Comparison of ENCODE assay signal across 10 cellular contexts in the genomic region with DNA sequence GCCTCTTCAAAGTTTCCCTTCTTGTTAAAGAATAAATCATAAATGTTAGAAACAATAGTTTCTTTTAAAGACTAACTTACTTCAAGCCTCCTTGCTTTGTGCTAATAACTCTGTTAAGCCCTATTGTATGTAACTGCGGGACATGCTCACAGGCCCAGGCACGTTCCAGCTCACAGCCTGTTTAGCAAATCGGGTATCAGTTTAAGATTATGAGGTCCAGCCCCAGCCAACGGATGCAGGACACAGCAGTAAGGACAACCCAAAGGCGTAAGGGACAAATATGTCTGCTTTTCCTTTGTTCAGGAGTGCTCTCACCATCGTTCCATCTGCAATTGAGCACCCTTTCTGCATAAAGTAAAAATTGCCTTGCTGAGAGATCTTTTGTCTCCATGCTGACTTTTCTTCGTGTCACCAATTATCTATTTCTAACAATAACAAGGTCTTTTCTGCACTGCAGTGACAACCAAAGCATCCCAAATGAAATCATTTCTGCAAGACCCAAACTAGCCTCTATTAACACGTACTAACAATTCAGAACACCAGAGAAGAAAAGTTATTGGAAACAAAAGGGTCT. TPM values are rescaled to one million over a fixed set of nuclear protein-coding genes. Genes with fewer than 3 reads are reported as not detected.
A peak's percentile ranks its signal among the peaks of the same experiment; 100 is the strongest.
DNase-seq lines count a peak whose midpoint lies in the region; ATAC-seq and TF ChIP-seq lines count a peak whose summit lies in the region.
"Had no signal": no experiment of that assay in that cellular context is flagged by ENCODE, and none has a peak within 500 bp of the region (broad histone marks: within the 10 kb centered on the region; RNA-seq: fewer than 3 reads in every experiment).

No MANE protein-coding gene starts in this region.

- peaks cover 31% of the 10 kb centered on the region for H3K4me1 Mint-ChIP-seq in activated CD8-positive, alpha-beta memory T cell treated with anti-CD3 and anti-CD28 coated beads, Interleukin-2, amount 10 ng/mL, durations not matched to agents 7 days and 5 days
- H3K4me1 Mint-ChIP-seq in activated T-helper 17 cell treated with anti-CD3 and anti-CD28 coated beads, Interleukin-2, amount 50 U/mL, for 72 hours, result no peaks in the 10 kb centered on the region
- H3K4me1 Mint-ChIP-seq in stimulated activated naive CD8-positive, alpha-beta T cell treated with anti-CD3 and anti-CD28 coated beads, Interleukin-15, amount 100 ng/mL, for 72 hours, result peaks cover 49% of the 10 kb centered on the region

- H3K4me3 Mint-ChIP-seq in activated CD8-positive, alpha-beta memory T cell treated with anti-CD3 and anti-CD28 coated beads, Interleukin-2, amount 10 ng/mL, durations not matched to agents 7 days and 5 days, result peak overlapping the region; percentile 93
- peak overlapping the region; percentile 90 for H3K4me3 Mint-ChIP-seq in activated T-helper 17 cell treated with anti-CD3 and anti-CD28 coated beads, Interleukin-2, amount 50 U/mL, for 72 hours
- peak overlapping the region; percentile 89 to 95 for H3K4me3 Mint-ChIP-seq in stimulated activated naive CD8-positive, alpha-beta T cell treated with anti-CD3 and anti-CD28 coated beads, Interleukin-15, amount 100 ng/mL, for 72 hours

- intact Hi-C loops in testis (cut with DNase I; ENCODE audit: low total_unique reads), result loop anchor here (5.0 kb wide), 1 partner anchor 54 kb away; the partner anchor contains the start of gene TMEM14B

- H3K4me1 ChIP-seq in iPS-15b (ENCODE audit: control insufficient read depth, insufficient read depth, low read length) (peaks cover 7% of the 10 kb centered on the region), testis (peaks cover 7% of the 10 kb centered on the region)

- no peak for TF ChIP-seq CTCF in testis (IDR thresholded peaks at IDR 0.05)

- DNase-seq in activated CD8-positive, alpha-beta memory T cell treated with anti-CD3 and anti-CD28 coated beads, Interleukin-2, amount 10 ng/mL, durations not matched to agents 7 days and 5 days, result no peak
- DNase-seq in activated CD8-positive, alpha-beta memory T cell treated with anti-CD3 and anti-CD28 coated beads, Interleukin-2, amount 50 U/mL, for 4 hours, result no peak
- no peak for DNase-seq in stimulated activated naive CD8-positive, alpha-beta T cell treated with anti-CD3 and anti-CD28 coated beads, Interleukin-15, amount 100 ng/mL, for 72 hours
- DNase-seq in DMS53 treated with DMSO at 0.1 percent for 48 hours (lab: John Stamatoyannopoulos, UW; ENCODE audit: unreplicated experiment), result no peak
- DNase-seq in testis, result no peak
- DNase-seq: NCI-H774; stimulated activated CD4-positive, alpha-beta T cell treated with anti-CD3 and anti-CD28 coated beads, Interleukin-4, amount 100 ng/mL, for 24 hours had no signal

- WGBS in testis, 2 donors, result 69 to 72% methylated on average over 8 of the region's 8 CpGs

- no peak overlapping the region for H3K27ac ChIP-seq in testis

- TF ChIP-seq POLR2A in testis (IDR thresholded peaks at IDR 0.05), result no peak

- CTCF ChIA-PET in activated CD8-positive, alpha-beta memory T cell treated with anti-CD3 and anti-CD28 coated beads, Interleukin-2, amount 10 ng/mL, durations not matched to agents 7 days and 5 days (lab: Charles Lee), result no interaction called here

- H3K9me3 Mint-ChIP-seq in activated CD8-positive, alpha-beta memory T cell treated with anti-CD3 and anti-CD28 coated beads, Interleukin-2, amount 10 ng/mL, durations not matched to agents 7 days and 5 days (ENCODE audit: low read depth), result no peaks in the 10 kb centered on the region
- no peaks in the 10 kb centered on the region for H3K9me3 Mint-ChIP-seq in activated T-helper 17 cell treated with anti-CD3 and anti-CD28 coated beads, Interleukin-2, amount 50 U/mL, for 72 hours
- no peaks in the 10 kb centered on the region for H3K9me3 Mint-ChIP-seq in stimulated activated naive CD8-positive, alpha-beta T cell treated with anti-CD3 and anti-CD28 coated beads, Interleukin-15, amount 100 ng/mL, for 72 hours

- no peak overlapping the region for H3K9ac ChIP-seq in iPS-15b (ENCODE audit: low read depth, low read length)

- H3K4me3 ChIP-seq in iPS-15b (ENCODE audit: low read depth, low read length) (peak overlapping the region; percentile 99), testis (peak overlapping the region in 1 of 2 donors; percentile 91)

- H3K27me3 ChIP-seq in iPS-15b (ENCODE audit: control insufficient read depth, insufficient read depth, low read length) (no peaks in the 10 kb centered on the region), testis (no peaks in the 10 kb centered on the region)

- peaks cover 13% of the 10 kb centered on the region for H3K36me3 Mint-ChIP-seq in activated CD8-positive, alpha-beta memory T cell treated with anti-CD3 and anti-CD28 coated beads, Interleukin-2, amount 10 ng/mL, durations not matched to agents 7 days and 5 days
- H3K36me3 Mint-ChIP-seq in activated T-helper 17 cell treated with anti-CD3 and anti-CD28 coated beads, Interleukin-2, amount 50 U/mL, for 72 hours (ENCODE audit: low read depth), result peaks cover 40% of the 10 kb centered on the region

- H3K36me3 ChIP-seq in iPS-15b (ENCODE audit: control insufficient read depth, insufficient read depth, low read length), result no peaks in the 10 kb centered on the region
- no peaks in the 10 kb centered on the region for H3K36me3 ChIP-seq in testis (ENCODE audit: low read depth, missing control alignments)

- no peak for ATAC-seq in activated CD8-positive, alpha-beta memory T cell treated with anti-CD3 and anti-CD28 coated beads, Interleukin-2, amount 10 ng/mL, durations not matched to agents 7 days and 5 days
- ATAC-seq in activated T-helper 17 cell treated with anti-CD3 and anti-CD28 coated beads, Interleukin-2, amount 50 U/mL, for 72 hours (replicated peaks), result no peak
- ATAC-seq in stimulated activated naive CD8-positive, alpha-beta T cell treated with anti-CD3 and anti-CD28 coated beads, Interleukin-15, amount 100 ng/mL, for 72 hours, result no peak
- no peak for ATAC-seq in HG03139 (IDR thresholded peaks at IDR 0.05; ENCODE audit: unreplicated experiment)

- peak overlapping the region; percentile 100 for H3K27ac Mint-ChIP-seq in activated CD8-positive, alpha-beta memory T cell treated with anti-CD3 and anti-CD28 coated beads, Interleukin-2, amount 10 ng/mL, durations not matched to agents 7 days and 5 days
- peak overlapping the region; percentile 61 for H3K27ac Mint-ChIP-seq in activated T-helper 17 cell treated with anti-CD3 and anti-CD28 coated beads, Interleukin-2, amount 50 U/mL, for 72 hours
- H3K27ac Mint-ChIP-seq in stimulated activated naive CD8-positive, alpha-beta T cell treated with anti-CD3 and anti-CD28 coated beads, Interleukin-15, amount 100 ng/mL, for 72 hours, result peak overlapping the region; percentile 100

- H3K9me3 ChIP-seq in iPS-15b (ENCODE audit: control insufficient read depth, insufficient read depth, low read length) (no peaks in the 10 kb centered on the region), testis (no peaks in the 10 kb centered on the region)

- H3K27me3 Mint-ChIP-seq in activated CD8-positive, alpha-beta memory T cell treated with anti-CD3 and anti-CD28 coated beads, Interleukin-2, amount 10 ng/mL, durations not matched to agents 7 days and 5 days, result no peaks in the 10 kb centered on the region
- no peaks in the 10 kb centered on the region for H3K27me3 Mint-ChIP-seq in activated T-helper 17 cell treated with anti-CD3 and anti-CD28 coated beads, Interleukin-2, amount 50 U/mL, for 72 hours
- no peaks in the 10 kb centered on the region for H3K27me3 Mint-ChIP-seq in stimulated activated naive CD8-positive, alpha-beta T cell treated with anti-CD3 and anti-CD28 coated beads, Interleukin-15, amount 100 ng/mL, for 72 hours

RNA-seq across cellular contexts. Expression of gene C6orf52, which starts 1.4 kb away (rescaled TPM):
- total RNA-seq in activated CD8-positive, alpha-beta memory T cell treated with anti-CD3 and anti-CD28 coated beads, Interleukin-2, amount 10 ng/mL, durations not matched to agents 7 days and 5 days, result 1 to 10 TPM; 2.5 to 2.7 TPM
- not detected for total RNA-seq in activated T-helper 17 cell treated with anti-CD3 and anti-CD28 coated beads, Interleukin-2, amount 50 U/mL, for 72 hours
- total RNA-seq in testis, result 10 to 100 TPM in 1 of 2 donors, 1 to 10 TPM in 1; 7.9 to 14.3 TPM
- polyA plus RNA-seq in testis (ENCODE audit: insufficient read depth, low read depth, low replicate concordance), result 21.7 TPM

RNA-seq across cellular contexts. Expression of gene PAK1IP1, which starts 1.7 kb away (rescaled TPM):
- total RNA-seq in activated CD8-positive, alpha-beta memory T cell treated with anti-CD3 and anti-CD28 coated beads, Interleukin-2, amount 10 ng/mL, durations not matched to agents 7 days and 5 days, result 10 to 100 TPM; 13.1 to 22.8 TPM
- 10 to 100 TPM; 13.7 to 27.4 TPM for total RNA-seq in activated T-helper 17 cell treated with anti-CD3 and anti-CD28 coated beads, Interleukin-2, amount 50 U/mL, for 72 hours
- 10 to 100 TPM; 11.0 to 12.5 TPM for total RNA-seq in testis
- 9.5 TPM for polyA plus RNA-seq in testis (ENCODE audit: insufficient read depth, low read depth, low replicate concordance)

RNA-seq across cellular contexts. Expression of gene TMEM14C, which starts 29.8 kb away (rescaled TPM):
- 10 to 100 TPM; 37.1 to 44.2 TPM for total RNA-seq in activated CD8-positive, alpha-beta memory T cell treated with anti-CD3 and anti-CD28 coated beads, Interleukin-2, amount 10 ng/mL, durations not matched to agents 7 days and 5 days
- total RNA-seq in activated T-helper 17 cell treated with anti-CD3 and anti-CD28 coated beads, Interleukin-2, amount 50 U/mL, for 72 hours, result 10 to 100 TPM; 52.6 to 64.1 TPM
- total RNA-seq in testis, result 10 to 100 TPM; 71.3 to 83.4 TPM
- 90.1 TPM for polyA plus RNA-seq in testis (ENCODE audit: insufficient read depth, low read depth, low replicate concordance)

RNA-seq across cellular contexts. Expression of gene TMEM14B, which starts 54.6 kb away (rescaled TPM):
- 10 to 100 TPM; 71.3 to 82.9 TPM for total RNA-seq in activated CD8-positive, alpha-beta memory T cell treated with anti-CD3 and anti-CD28 coated beads, Interleukin-2, amount 10 ng/mL, durations not matched to agents 7 days and 5 days
- total RNA-seq in activated T-helper 17 cell treated with anti-CD3 and anti-CD28 coated beads, Interleukin-2, amount 50 U/mL, for 72 hours, result 100 to 1,000 TPM in 1 of 2 donors, 10 to 100 TPM in 1; 90.4 to 109 TPM
- 100 to 1,000 TPM in 1 of 2 donors, 10 to 100 TPM in 1; 91.7 to 106 TPM for total RNA-seq in testis
- 63.8 TPM for polyA plus RNA-seq in testis (ENCODE audit: insufficient read depth, low read depth, low replicate concordance)
